In the genomic region with DNA sequence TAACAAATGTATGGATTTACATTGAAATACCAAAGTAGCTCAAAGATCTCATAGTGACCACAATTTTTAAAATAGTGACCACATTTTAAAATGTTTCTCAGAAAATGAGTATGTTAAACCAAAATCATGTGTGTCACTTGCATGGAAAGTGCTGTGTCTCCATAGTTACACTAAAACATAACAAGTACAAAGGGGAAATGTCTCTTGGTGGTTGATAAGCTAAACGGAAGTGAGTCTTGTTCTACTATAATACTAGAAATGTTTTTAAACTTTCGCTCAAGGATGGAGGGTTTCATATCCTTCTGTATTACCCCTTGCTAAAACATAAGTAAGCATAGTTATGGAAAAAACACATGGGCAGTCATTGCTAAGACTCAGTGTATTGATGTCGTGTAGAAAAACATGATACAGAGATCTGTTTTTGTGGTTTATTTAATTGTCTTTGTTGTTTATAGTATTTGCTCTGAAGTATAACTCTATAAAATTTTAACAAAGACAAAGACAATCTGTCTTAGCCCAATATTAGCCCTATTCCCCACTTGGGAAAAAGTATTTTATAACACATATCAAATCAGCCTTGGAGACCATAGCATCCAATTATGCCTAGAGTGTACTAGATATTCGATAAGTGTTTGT, we compare ENCODE assay signal across 8 cellular contexts. TPM values are rescaled to one million over a fixed set of nuclear protein-coding genes. Genes with fewer than 3 reads are reported as not detected.
DNase-seq lines count a peak whose midpoint lies in the region; ATAC-seq and TF ChIP-seq lines count a peak whose summit lies in the region.

No MANE protein-coding gene starts in this region.

- DNase-seq in DMS79 (lab: John Stamatoyannopoulos, UW) (peak; percentile 29), IMR-90 (peak; percentile 25), aorta (no peak), MM.1S (no peak), epidermal melanocyte (ENCODE audit: insufficient read length, low spot score) (no peak)
- peak in 1 of 2 donors; percentile 19 for DNase-seq in central memory CD8-positive, alpha-beta T cell (ENCODE audit: low spot score in 2 of 2)
- DNase-seq in activated CD4-positive, alpha-beta T cell treated with anti-CD3 and anti-CD28 coated beads for 1 hour, result no peak

- intact Hi-C loops in IMR-90 (cut with micrococcal nuclease) (no loop called here), aorta (cut with DNase I) (no loop called here)

- H3K18ac ChIP-seq in IMR-90 (ENCODE audit: low read depth, low read length), result no peak overlapping the region

- dilution Hi-C loops in IMR-90 (cut with HindIII; ENCODE audit: low sequenced_read_pairs, unreplicated experiment), result no loop called here

- H3K36me3 ChIP-seq in IMR-90 (ENCODE audit: control insufficient read depth, insufficient read depth, low read length) (no peaks in the 10 kb centered on the region), aorta (ENCODE audit: control insufficient read depth in 1 of 2, insufficient read depth in 2 of 2, low read length in 1 of 2) (no peaks in the 10 kb centered on the region), MM.1S (replicated peaks; ENCODE audit: insufficient read depth, low read length) (no peaks in the 10 kb centered on the region)

- H3K9me3 ChIP-seq in IMR-90 (ENCODE audit: control insufficient read depth, insufficient read depth, low read length) (no peaks in the 10 kb centered on the region), aorta (ENCODE audit: control insufficient read depth, low read length) (no peaks in the 10 kb centered on the region), MM.1S (replicated peaks; ENCODE audit: insufficient read depth, low read length) (no peaks in the 10 kb centered on the region)

- no peaks in the 10 kb centered on the region for H3K79me1 ChIP-seq in IMR-90 (ENCODE audit: low read depth in 1 of 2, low read length in 2 of 2)

- CTCF ChIA-PET in IMR-90 (lab: Yijun Ruan, JAX), result interaction anchor here (0.8 kb wide), 1 partner anchor 180 kb away, joined by 3 read pairs; no protein-coding TSS in a partner anchor

- no peak for TF ChIP-seq RAD21 in IMR-90 (IDR thresholded peaks at IDR 0.05; ENCODE audit: low read length)

- BruUV-seq in IMR-90 (replicated peaks; lab: Mats Ljungman, UMichigan), result no TSS peak

- H4K8ac ChIP-seq in IMR-90 (ENCODE audit: low read depth in 2 of 2, low read length in 2 of 2), result no peak overlapping the region

- H3K4me3 Mint-ChIP-seq in central memory CD8-positive, alpha-beta T cell, result peak overlapping the region; percentile 72

- 0 out of 2 replicates have a peak, but pooled peaks cover 1% of the 10 kb centered on the region for H3K4me1 ChIP-seq in IMR-90 (ENCODE audit: control insufficient read depth, insufficient read depth, low read length)
- no peaks in the 10 kb centered on the region for H3K4me1 ChIP-seq in aorta (ENCODE audit: control insufficient read depth in 1 of 2, insufficient read depth in 2 of 2, low read length in 2 of 2)
- H3K4me1 ChIP-seq in MM.1S (ENCODE audit: low read length), result peaks cover 8% of the 10 kb centered on the region

- H3K56ac ChIP-seq in IMR-90 (ENCODE audit: extremely low read depth, insufficient read depth, low read length), result no peak overlapping the region

- H2AK9ac ChIP-seq in IMR-90 (replicated peaks; ENCODE audit: low read depth, low read length, poor library complexity), result no peak overlapping the region

- no peak overlapping the region for H3K4me3 ChIP-seq in IMR-90 (ENCODE audit: insufficient read depth, low read depth, low read length)
- H3K4me3 ChIP-seq in aorta (ENCODE audit: low read length in 2 of 2), result no peak overlapping the region
- no peak overlapping the region for H3K4me3 ChIP-seq in MM.1S (ENCODE audit: low read length)

- no peak overlapping the region for H4K5ac ChIP-seq in IMR-90 (ENCODE audit: low read depth, low read length)

- H3K27ac ChIP-seq in IMR-90 (ENCODE audit: insufficient read depth, low read length), result no peak overlapping the region
- no peak overlapping the region for H3K27ac ChIP-seq in aorta (ENCODE audit: low read depth in 1 of 2, low read length in 2 of 2)
- H3K27ac ChIP-seq in MM.1S (ENCODE audit: low read length), result no peak overlapping the region

- no peak overlapping the region for H2BK5ac ChIP-seq in IMR-90 (ENCODE audit: low read depth, low read length, poor library complexity, severe bottlenecking)

- no peaks in the 10 kb centered on the region for H4K20me1 ChIP-seq in IMR-90 (ENCODE audit: insufficient read depth, low read length)
- H4K20me1 ChIP-seq in MM.1S (ENCODE audit: insufficient read depth, low read length), result no peaks in the 10 kb centered on the region

- no peak overlapping the region for H2BK120ac ChIP-seq in IMR-90 (ENCODE audit: low read depth, low read length)

- H3K9ac ChIP-seq in IMR-90 (ENCODE audit: low read depth, low read length), result no peak overlapping the region
- H3K9ac ChIP-seq in MM.1S (ENCODE audit: low read length), result no peak overlapping the region

- TF ChIP-seq POLR2A in IMR-90 (IDR thresholded peaks at IDR 0.05; ENCODE audit: low read depth, low read length), result no peak

- H3F3A ChIP-seq in MM.1S (ENCODE audit: insufficient read depth, low read length), result no peaks in the 10 kb centered on the region

- no peaks in the 10 kb centered on the region for H3K9me3 Mint-ChIP-seq in central memory CD8-positive, alpha-beta T cell

- WGBS in IMR-90 (ENCODE audit: extremely low coverage in 2 of 2, insufficient read length in 1 of 2), 2 experiments, result no CpG with 5 or more reads among the region's 4 CpGs
- 66 to 69% methylated on average over 4 of the region's 4 CpGs for WGBS in aorta, 2 donors

- TF ChIP-seq CTCF in IMR-90 (conservative IDR thresholded peaks at IDR 0.05; ENCODE audit: low read depth, low read length) (no peak), MM.1S (IDR thresholded peaks at IDR 0.05; ENCODE audit: low read length) (no peak)

- H3K4ac ChIP-seq in IMR-90 (ENCODE audit: low read depth, low read length), result no peak overlapping the region

- POLR2A ChIA-PET in IMR-90 (lab: Charles Lee; ENCODE audit: unreplicated experiment), result no interaction called here

- H3K9me2 ChIP-seq in MM.1S (replicated peaks; ENCODE audit: insufficient read depth, low read length), result no peaks in the 10 kb centered on the region

- no peaks in the 10 kb centered on the region for H3K27me3 Mint-ChIP-seq in central memory CD8-positive, alpha-beta T cell

- H3K4me2 ChIP-seq in IMR-90 (ENCODE audit: low read depth, low read length), result no peak overlapping the region
- no peak overlapping the region for H3K4me2 ChIP-seq in MM.1S (ENCODE audit: low read depth, low read length)

- in situ Hi-C loops in IMR-90 (cut with MboI; ENCODE audit: low sequenced_read_pairs), result no loop called here

- peaks cover 47% of the 10 kb centered on the region for H3K4me1 Mint-ChIP-seq in central memory CD8-positive, alpha-beta T cell

- peaks cover 2% of the 10 kb centered on the region; the same call in 1 of the 2 replicates for H3K27me3 ChIP-seq in IMR-90 (ENCODE audit: control insufficient read depth, insufficient read depth, low read length)
- no peaks in the 10 kb centered on the region for H3K27me3 ChIP-seq in aorta (ENCODE audit: control insufficient read depth in 1 of 2, insufficient read depth in 2 of 2, low read length in 1 of 2)
- peaks cover 24% of the 10 kb centered on the region for H3K27me3 ChIP-seq in MM.1S (replicated peaks; ENCODE audit: insufficient read depth, low read length)

- no peak overlapping the region for H2AK5ac ChIP-seq in IMR-90 (ENCODE audit: low read depth, low read length)

- H2AFZ ChIP-seq in IMR-90 (replicated peaks; ENCODE audit: low read length, poor library complexity) (no peak overlapping the region), MM.1S (ENCODE audit: low read length) (no peak overlapping the region)

- H4K91ac ChIP-seq in IMR-90 (ENCODE audit: insufficient read depth, low read depth, low read length), result no peak overlapping the region

- H3K14ac ChIP-seq in IMR-90 (replicated peaks; ENCODE audit: low read depth, low read length), result no peak overlapping the region

- H3K23ac ChIP-seq in IMR-90 (ENCODE audit: low read depth, low read length), result no peak overlapping the region

- no peaks in the 10 kb centered on the region for H3K79me2 ChIP-seq in MM.1S (ENCODE audit: low read length)

- H3K36me3 Mint-ChIP-seq in central memory CD8-positive, alpha-beta T cell (ENCODE audit: insufficient read depth), result peaks cover 4% of the 10 kb centered on the region

- H3K9me1 ChIP-seq in IMR-90 (ENCODE audit: insufficient read depth, low read length), result no peaks in the 10 kb centered on the region

- H2BK15ac ChIP-seq in IMR-90 (ENCODE audit: low read depth, low read length), result no peak overlapping the region

- H2BK20ac ChIP-seq in IMR-90 (ENCODE audit: low read depth, low read length), result no peak overlapping the region

- H3K27ac Mint-ChIP-seq in central memory CD8-positive, alpha-beta T cell (ENCODE audit: low read depth), result peak overlapping the region; percentile 99

- ATAC-seq in GM21360 (IDR thresholded peaks at IDR 0.05; ENCODE audit: unreplicated experiment) (peak; percentile 66), IMR-90 (ENCODE audit: low read depth) (no peak), aorta (ENCODE audit: low FRiP score) (peak; percentile 59)
- peak; percentile 95 for ATAC-seq in central memory CD8-positive, alpha-beta T cell (replicated peaks; ENCODE audit: extremely low read depth, poor library complexity, severe bottlenecking)

TF ChIP-seq in IMR-90, 13 proteins besides CTCF, POLR2A, EP300 and RAD21 (continues in another document):
- TF ChIP-seq FOS (IDR thresholded peaks at IDR 0.05; ENCODE audit: low read depth, low read length), result no peak
- TF ChIP-seq MXI1 (IDR thresholded peaks at IDR 0.05; ENCODE audit: borderline replicate concordance, low read depth, low read length), result no peak
- no peak for TF ChIP-seq MAFK (IDR thresholded peaks at IDR 0.05; ENCODE audit: low read depth, low read length)
- no peak for TF ChIP-seq RFX5 (IDR thresholded peaks at IDR 0.05; ENCODE audit: low read depth, low read length)
- TF ChIP-seq, protein P1, sequence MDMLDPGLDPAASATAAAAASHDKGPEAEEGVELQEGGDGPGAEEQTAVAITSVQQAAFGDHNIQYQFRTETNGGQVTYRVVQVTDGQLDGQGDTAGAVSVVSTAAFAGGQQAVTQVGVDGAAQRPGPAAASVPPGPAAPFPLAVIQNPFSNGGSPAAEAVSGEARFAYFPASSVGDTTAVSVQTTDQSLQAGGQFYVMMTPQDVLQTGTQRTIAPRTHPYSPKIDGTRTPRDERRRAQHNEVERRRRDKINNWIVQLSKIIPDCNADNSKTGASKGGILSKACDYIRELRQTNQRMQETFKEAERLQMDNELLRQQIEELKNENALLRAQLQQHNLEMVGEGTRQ (IDR thresholded peaks at IDR 0.05; ENCODE audit: low read depth, low read length), result no peak

RNA-seq across cellular contexts. Expression of a gene that starts 27.0 kb away (rescaled TPM):
- total RNA-seq in IMR-90 (2012; rRNA removed), result 17.7 and 18.6 TPM in 2 replicates
- 3.2 and 4.1 TPM in 2 replicates for polyA plus RNA-seq in IMR-90 (2012; rRNA removed)
- 0.75 and 0.77 TPM in 2 replicates for polyA plus RNA-seq in IMR-90 (2012; cell fraction: cytosol; rRNA removed)
- 0.83 and 8.7 TPM in 2 replicates for polyA plus RNA-seq in IMR-90 (2012; cell fraction: nucleus; rRNA removed; ENCODE audit: low replicate concordance)
- 10 to 100 TPM; 30.4 to 41.3 TPM for total RNA-seq in aorta
- polyA plus RNA-seq in aorta, result 1 to 10 TPM; 3.3 to 5.8 TPM

RNA-seq across cellular contexts. Expression of a gene that starts 50.2 kb away (rescaled TPM):
- total RNA-seq in IMR-90 (2012; rRNA removed), result 376 and 462 TPM in 2 replicates
- polyA plus RNA-seq in IMR-90 (2012; rRNA removed), result 299 and 341 TPM in 2 replicates
- polyA plus RNA-seq in IMR-90 (2012; cell fraction: cytosol; rRNA removed), result 134 and 136 TPM in 2 replicates
- 36.8 and 156 TPM in 2 replicates for polyA plus RNA-seq in IMR-90 (2012; cell fraction: nucleus; rRNA removed; ENCODE audit: low replicate concordance)
- total RNA-seq in aorta, result 100 to 1,000 TPM; 149 to 156 TPM
- polyA plus RNA-seq in aorta, result 10 to 100 TPM; 89.0 to 94.2 TPM

Comparison
In these comparisons a context has a peak if more than half of its experiments do, and no peak if none do; other contexts are left out.
1. DNase-seq: peak in DMS79 (single experiment) and IMR-90 (single experiment); none in aorta (0 of 2), MM.1S (single experiment), epidermal melanocyte (single experiment) and activated CD4-positive, alpha-beta T cell treated with anti-CD3 and anti-CD28 coated beads for 1 hour (single experiment).